ENCODE assay signal across 13 cellular contexts in genomic region chr10:113232928-113233511, GRCh38.
A peak's percentile ranks its signal among the peaks of the same experiment; 100 is the strongest.
DNase-seq lines count a peak whose midpoint lies in the region; ATAC-seq and TF ChIP-seq lines count a peak whose summit lies in the region.
"Had no signal": no experiment of that assay in that cellular context is flagged by ENCODE, and none has a peak within 500 bp of the region (broad histone marks: within the 10 kb centered on the region; RNA-seq: fewer than 3 reads in every experiment).

No MANE protein-coding gene starts in this region.

- 60 to 80% (median 68%) methylated on average over 5 of the region's 5 CpGs for WGBS in spleen, 5 donors

- TF ChIP-seq CTCF in spleen (IDR thresholded peaks at IDR 0.05 in 8 of 11, conservative IDR thresholded peaks at IDR 0.05 in 3 of 11), result no peak

- ATAC-seq in GM18508 (IDR thresholded peaks at IDR 0.05; ENCODE audit: insufficient read depth, unreplicated experiment) (peak; percentile 65), GM21528 (IDR thresholded peaks at IDR 0.05; ENCODE audit: low FRiP score, unreplicated experiment) (peak; percentile 66), HG03432 (IDR thresholded peaks at IDR 0.05; ENCODE audit: unreplicated experiment) (peak; percentile 85)
- peak; percentile 51 for ATAC-seq in effector memory CD8-positive, alpha-beta T cell (replicated peaks)

- H3K9me3 Mint-ChIP-seq in effector memory CD8-positive, alpha-beta T cell, result no peaks in the 10 kb centered on the region

- intact Hi-C loops in spleen (cut with DNase I; ENCODE audit: low total_unique reads), result no loop called here

- peak overlapping the region; percentile 46 to 52 for H3K4me3 Mint-ChIP-seq in effector memory CD8-positive, alpha-beta T cell
- H3K4me3 Mint-ChIP-seq: CD4-positive, CD25-positive, alpha-beta regulatory T cell had no signal

- H3K36me3 Mint-ChIP-seq in effector memory CD8-positive, alpha-beta T cell (ENCODE audit: insufficient read depth), result peaks cover 5% of the 10 kb centered on the region
- H3K36me3 Mint-ChIP-seq: CD4-positive, CD25-positive, alpha-beta regulatory T cell had no signal

- peak overlapping the region in 1 of 2 donors; percentile 4 for H3K27ac Mint-ChIP-seq in effector memory CD8-positive, alpha-beta T cell
- H3K27ac Mint-ChIP-seq: CD4-positive, CD25-positive, alpha-beta regulatory T cell had no signal

- H3K36me3 ChIP-seq in spleen, result no peaks in the 10 kb centered on the region
- H3K36me3 ChIP-seq: thoracic aorta had no signal

- no peaks in the 10 kb centered on the region for H3K9me3 ChIP-seq in spleen
- H3K9me3 ChIP-seq: thoracic aorta had no signal

- no peak for DNase-seq in effector memory CD8-positive, alpha-beta T cell
- no peak for DNase-seq in activated CD4-positive, alpha-beta T cell treated with anti-CD3 and anti-CD28 coated beads for 48 hours
- no peak for DNase-seq in spleen
- DNase-seq in activated CD4-positive, alpha-beta T cell treated with anti-CD3 and anti-CD28 coated beads, Interleukin-2, amount 50 U/mL, for 48 hours, result no peak
- DNase-seq in stimulated activated CD8-positive, alpha-beta memory T cell treated with anti-CD3 and anti-CD28 coated beads, Interleukin-4, amount 100 ng/mL, for 48 hours, result no peak
- DNase-seq: activated gamma-delta T cell treated with Interleukin-2 at 50 U/mL for 16 hours, NCI-H526 had no signal

- H3K27me3 Mint-ChIP-seq in effector memory CD8-positive, alpha-beta T cell, result peaks cover 26 to 33% of the 10 kb centered on the region in 2 donors

- peak overlapping the region in 2 of 8 donors; percentile 10 to 40 for H3K27ac ChIP-seq in spleen
- H3K27ac ChIP-seq: HL-60, thoracic aorta had no signal

- no peak overlapping the region for H3K4me3 ChIP-seq in spleen
- H3K4me3 ChIP-seq: thoracic aorta had no signal

- peaks cover 0 to 3% of the 10 kb centered on the region in 2 donors for H3K4me1 Mint-ChIP-seq in effector memory CD8-positive, alpha-beta T cell (ENCODE audit: low read depth in 2 of 2)
- H3K4me1 Mint-ChIP-seq: CD4-positive, CD25-positive, alpha-beta regulatory T cell had no signal

- peaks cover 0 to 7% (median 0%) of the 10 kb centered on the region in 7 donors for H3K27me3 ChIP-seq in spleen (replicated peaks in 1 of 7)

- TF ChIP-seq POLR2A in spleen (IDR thresholded peaks at IDR 0.05), result no peak

- peaks cover 0 to 15% (median 0%) of the 10 kb centered on the region in 6 donors for H3K4me1 ChIP-seq in spleen
